ENCODE assay signal across 1 cellular context in genomic region chr3:170697131-170697530, GRCh38.
TF ChIP-seq lines count a peak whose summit lies in the region.

No MANE protein-coding gene starts in this region.

TF ChIP-seq in H1, 55 proteins besides CTCF, POLR2A, EP300 and RAD21:
- TF ChIP-seq RNF2 (IDR thresholded peaks at IDR 0.05; ENCODE audit: borderline replicate concordance, low read depth, low read length, missing control alignments, poor library complexity, severe bottlenecking) (no peak), HDAC2 (IDR thresholded peaks at IDR 0.05; ENCODE audit: borderline replicate concordance in 1 of 2, low read depth in 2 of 2, low read length in 2 of 2) (no peak), CBX5 (IDR thresholded peaks at IDR 0.05; ENCODE audit: low read depth, low read length) (no peak), YY1 (IDR thresholded peaks at IDR 0.05; ENCODE audit: low read depth, low read length) (no peak), MAX (IDR thresholded peaks at IDR 0.05) (no peak), E2F6 (IDR thresholded peaks at IDR 0.05) (no peak), CBX8 (IDR thresholded peaks at IDR 0.05; ENCODE audit: borderline replicate concordance, low read depth, low read length) (no peak), EGR1 (IDR thresholded peaks at IDR 0.05; ENCODE audit: borderline replicate concordance, low read depth, low read length) (no peak), USF2 (IDR thresholded peaks at IDR 0.05; ENCODE audit: low read length) (no peak)
